ENCODE assay signal across 24 cellular contexts in the genomic region with DNA sequence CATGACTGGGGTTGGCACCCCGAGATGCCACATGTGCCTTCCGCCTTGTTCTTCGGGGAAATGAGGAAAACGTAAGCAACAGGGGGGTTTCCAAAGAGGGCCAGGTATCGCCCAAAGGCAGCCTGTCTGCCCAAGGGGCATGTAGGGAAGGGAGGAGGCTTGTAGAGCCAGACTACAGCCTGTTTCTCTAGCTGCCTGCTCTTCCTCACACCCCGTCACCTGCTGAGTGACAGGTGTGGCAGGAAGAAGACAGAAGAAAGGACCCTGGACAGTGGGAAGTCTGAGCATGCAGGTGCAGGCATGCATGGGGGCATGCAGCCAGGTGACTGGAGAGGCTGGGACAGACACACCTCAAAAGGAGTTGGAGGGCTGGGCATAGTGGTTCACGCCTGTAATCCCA. TPM values are rescaled to one million over a fixed set of nuclear protein-coding genes. Genes with fewer than 3 reads are reported as not detected.
DNase-seq lines count a peak whose midpoint lies in the region; ATAC-seq, FAIRE-seq and TF ChIP-seq lines count a peak whose summit lies in the region.
"Had no signal": no experiment of that assay in that cellular context is flagged by ENCODE, and none has a peak within 500 bp of the region (broad histone marks: within the 10 kb centered on the region; RNA-seq: fewer than 3 reads in every experiment).

No MANE protein-coding gene starts in this region.

- no peak overlapping the region for H3K4me3 Mint-ChIP-seq in activated CD4-positive, alpha-beta T cell treated with anti-CD3 and anti-CD28 coated beads, Interleukin-2, amount 10 ng/mL, durations not matched to agents 24 days and 14 days
- H3K4me3 Mint-ChIP-seq in stimulated activated memory B cell treated with anti-CD40 and anti-IgM and Interleukin-4, amounts not matched to agents 10 μg/mL and 1 μg/mL and 100 μg/mL, for 72 hours: no peak overlapping the region
- H3K4me3 Mint-ChIP-seq: activated naive CD8-positive, alpha-beta T cell treated with anti-CD3 and anti-CD28 coated beads, Interleukin-2, amount 10 ng/mL, durations not matched to agents 7 days and 5 days; brain; GM23338; neural crest cell had no signal

- TF ChIP-seq RAD21 in GM12878 (IDR thresholded peaks at IDR 0.05; ENCODE audit: insufficient read depth, low read depth, low read length): no peak

- H2AFZ ChIP-seq in MM.1S (ENCODE audit: low read length): peak overlapping the region; percentile 64
- H2AFZ ChIP-seq in GM12878 (ENCODE audit: control insufficient read depth, low read depth, low read length): peak overlapping the region; percentile 85
- H2AFZ ChIP-seq: GM23338 had no signal

- 43% methylated on average over 7 of the region's 7 CpGs for WGBS in GM12878 (ENCODE audit: insufficient coverage, insufficient replicate concordance, low lambda C conversion rate, missing lambda C conversion rate)

- TF ChIP-seq POLR2A in GM12878 (IDR thresholded peaks at IDR 0.05; ENCODE audit: low read depth, low read length): no peak

- peaks cover 22% of the 10 kb centered on the region for H3K4me1 ChIP-seq in MM.1S (ENCODE audit: low read length)
- H3K4me1 ChIP-seq in GM12878 (ENCODE audit: control insufficient read depth, insufficient read depth, low read length): peaks cover 9% of the 10 kb centered on the region
- H3K4me1 ChIP-seq: spleen had no signal

- no peak for DNase-seq in activated CD4-positive, alpha-beta T cell treated with anti-CD3 and anti-CD28 coated beads, Interleukin-2, amount 10 ng/mL, durations not matched to agents 24 days and 14 days
- no peak for DNase-seq in activated CD4-positive, alpha-beta T cell treated with anti-CD3 and anti-CD28 coated beads for 4 hours
- peak; percentile 37 for DNase-seq in MM.1S
- DNase-seq in GM12878 (ENCODE audit: low read depth, low spot score): no peak
- no peak for DNase-seq in KBM-7
- no peak for DNase-seq in dorsolateral prefrontal cortex
- DNase-seq: activated CD4-positive, alpha-beta T cell treated with anti-CD3 and anti-CD28 coated beads for 1 hour; activated CD8-positive, alpha-beta memory T cell treated with anti-CD3 and anti-CD28 coated beads, Interleukin-2, amount 50 U/mL, for 48 hours; activated naive CD8-positive, alpha-beta T cell treated with anti-CD3 and anti-CD28 coated beads, Interleukin-2, amount 10 ng/mL, durations not matched to agents 7 days and 5 days; cortex of kidney; KG1; NCI-H1048; spleen; stimulated activated CD8-positive, alpha-beta memory T cell treated with anti-CD3 and anti-CD28 coated beads, Interleukin-4, amount 100 ng/mL, for 48 hours had no signal

- H3K79me2 ChIP-seq in MM.1S (ENCODE audit: low read length) (no peaks in the 10 kb centered on the region), GM12878 (ENCODE audit: control insufficient read depth, insufficient read depth, low read length) (no peaks in the 10 kb centered on the region)

- peak overlapping the region; percentile 73 for H3K27ac Mint-ChIP-seq in activated CD4-positive, alpha-beta T cell treated with anti-CD3 and anti-CD28 coated beads, Interleukin-2, amount 10 ng/mL, durations not matched to agents 24 days and 14 days
- peak overlapping the region; percentile 50 for H3K27ac Mint-ChIP-seq in stimulated activated memory B cell treated with anti-CD40 and anti-IgM and Interleukin-4, amounts not matched to agents 10 μg/mL and 1 μg/mL and 100 μg/mL, for 72 hours
- H3K27ac Mint-ChIP-seq: activated naive CD8-positive, alpha-beta T cell treated with anti-CD3 and anti-CD28 coated beads, Interleukin-2, amount 10 ng/mL, durations not matched to agents 7 days and 5 days; GM23338 had no signal

- BruUV-seq in GM12878 (replicated peaks; lab: Mats Ljungman, UMichigan): no TSS peak

- H3K9me3 ChIP-seq in MM.1S (replicated peaks; ENCODE audit: insufficient read depth, low read length): no peaks in the 10 kb centered on the region
- no peaks in the 10 kb centered on the region for H3K9me3 ChIP-seq in GM12878 (replicated peaks; ENCODE audit: control insufficient read depth, insufficient read depth, low read length)
- H3K9me3 ChIP-seq: spleen had no signal

- RAD21 ChIA-PET in GM12878 (lab: Charles Lee; ENCODE audit: unreplicated experiment): no interaction called here

- peaks cover 23% of the 10 kb centered on the region for H3F3A ChIP-seq in MM.1S (ENCODE audit: insufficient read depth, low read length)

- SMC1A ChIA-PET in GM12878 (lab: Charles Lee; ENCODE audit: uncharacterized antibody, unreplicated experiment): no interaction called here

- FAIRE-seq in GM12878 (lab: Jason Lieb, UNC): peak; percentile 38
- FAIRE-seq: RCC 7860 had no signal

- H3K4me1 Mint-ChIP-seq in activated CD4-positive, alpha-beta T cell treated with anti-CD3 and anti-CD28 coated beads, Interleukin-2, amount 10 ng/mL, durations not matched to agents 24 days and 14 days: peaks cover 31% of the 10 kb centered on the region
- H3K4me1 Mint-ChIP-seq in stimulated activated memory B cell treated with anti-CD40 and anti-IgM and Interleukin-4, amounts not matched to agents 10 μg/mL and 1 μg/mL and 100 μg/mL, for 72 hours: peaks cover 14% of the 10 kb centered on the region
- H3K4me1 Mint-ChIP-seq: brain, neural crest cell had no signal

- H3K4me2 ChIP-seq in MM.1S (ENCODE audit: low read depth, low read length): peak overlapping the region; percentile 93
- H3K4me2 ChIP-seq in GM12878 (ENCODE audit: control insufficient read depth, insufficient read depth): peak overlapping the region; percentile 63
- H3K4me2 ChIP-seq: GM23338 had no signal

- no peaks in the 10 kb centered on the region for H3K36me3 Mint-ChIP-seq in activated CD4-positive, alpha-beta T cell treated with anti-CD3 and anti-CD28 coated beads, Interleukin-2, amount 10 ng/mL, durations not matched to agents 24 days and 14 days (ENCODE audit: low read depth)
- no peaks in the 10 kb centered on the region for H3K36me3 Mint-ChIP-seq in stimulated activated memory B cell treated with anti-CD40 and anti-IgM and Interleukin-4, amounts not matched to agents 10 μg/mL and 1 μg/mL and 100 μg/mL, for 72 hours
- H3K36me3 Mint-ChIP-seq: brain had no signal

- no peaks in the 10 kb centered on the region for H3K27me3 Mint-ChIP-seq in activated CD4-positive, alpha-beta T cell treated with anti-CD3 and anti-CD28 coated beads, Interleukin-2, amount 10 ng/mL, durations not matched to agents 24 days and 14 days
- H3K27me3 Mint-ChIP-seq in stimulated activated memory B cell treated with anti-CD40 and anti-IgM and Interleukin-4, amounts not matched to agents 10 μg/mL and 1 μg/mL and 100 μg/mL, for 72 hours: no peaks in the 10 kb centered on the region

- no peaks in the 10 kb centered on the region for H3K9me3 Mint-ChIP-seq in activated CD4-positive, alpha-beta T cell treated with anti-CD3 and anti-CD28 coated beads, Interleukin-2, amount 10 ng/mL, durations not matched to agents 24 days and 14 days
- H3K9me3 Mint-ChIP-seq in stimulated activated memory B cell treated with anti-CD40 and anti-IgM and Interleukin-4, amounts not matched to agents 10 μg/mL and 1 μg/mL and 100 μg/mL, for 72 hours: peaks cover 3% of the 10 kb centered on the region
- H3K9me3 Mint-ChIP-seq: GM23338 had no signal

- peak; percentile 50 for ATAC-seq in GM12878
- no peak for ATAC-seq in stimulated activated memory B cell treated with anti-CD40 and anti-IgM and Interleukin-4, amounts not matched to agents 10 μg/mL and 1 μg/mL and 100 μg/mL, for 72 hours
- ATAC-seq in HG02763 (IDR thresholded peaks at IDR 0.05; ENCODE audit: unreplicated experiment): no peak
- ATAC-seq: GM23338 had no signal

- H3K4me3 ChIP-seq in MM.1S (ENCODE audit: low read length) (peak overlapping the region; percentile 34), GM12878 (no peak overlapping the region), dorsolateral prefrontal cortex (no peak overlapping the region)
- H3K4me3 ChIP-seq: GM23338, spleen had no signal

- no peaks in the 10 kb centered on the region for H4K20me1 ChIP-seq in MM.1S (ENCODE audit: insufficient read depth, low read length)
- no peaks in the 10 kb centered on the region for H4K20me1 ChIP-seq in GM12878 (ENCODE audit: control insufficient read depth, insufficient read depth)

- H3K36me3 ChIP-seq in MM.1S (replicated peaks; ENCODE audit: insufficient read depth, low read length): no peaks in the 10 kb centered on the region
- H3K36me3 ChIP-seq in GM12878 (ENCODE audit: control insufficient read depth in 2 of 2, insufficient read depth in 2 of 2, low read length in 1 of 2): no peaks in the 10 kb centered on the region
- H3K36me3 ChIP-seq: spleen had no signal

- intact Hi-C loops in activated CD4-positive, alpha-beta T cell treated with anti-CD3 and anti-CD28 coated beads, Interleukin-2, amount 10 ng/mL, durations not matched to agents 24 days and 14 days (cut with micrococcal nuclease): no loop called here
- intact Hi-C loops in GM12878 (cut with micrococcal nuclease; ENCODE audit: unreplicated experiment): no loop called here
- intact Hi-C loops in dorsolateral prefrontal cortex (cut with DNase I): no loop called here

- POLR2A ChIA-PET in GM12878 (lab: Charles Lee): no interaction called here

- peak overlapping the region; percentile 55; the same call in 1 of the 2 replicates for H3K9ac ChIP-seq in MM.1S (ENCODE audit: low read length)
- peak overlapping the region; percentile 10; the same call in 1 of the 2 replicates for H3K9ac ChIP-seq in GM12878 (ENCODE audit: control insufficient read depth, insufficient read depth, low read length)

- H3K27me3 ChIP-seq in MM.1S (replicated peaks; ENCODE audit: insufficient read depth, low read length) (no peaks in the 10 kb centered on the region), GM12878 (replicated peaks in 1 of 2; ENCODE audit: control insufficient read depth in 2 of 2, insufficient read depth in 2 of 2, low read length in 1 of 2) (no peaks in the 10 kb centered on the region), dorsolateral prefrontal cortex (no peaks in the 10 kb centered on the region)
- H3K27me3 ChIP-seq: spleen had no signal

- CTCF ChIA-PET in GM12878 (lab: Yijun Ruan, JAX): interaction anchor here (1.6 to 2.0 kb wide), 2 partner anchors 18 to 22 kb away, joined by 3 to 6 read pairs; no protein-coding TSS in a partner anchor

- in situ Hi-C loops in GM12878 (cut with MboI) (no loop called here), KBM-7 (cut with MboI; ENCODE audit: low pct_unique_long_range_greater_than_20kb, low sequenced_read_pairs) (no loop called here)

- no peak for TF ChIP-seq EP300 in GM12878 (IDR thresholded peaks at IDR 0.05; ENCODE audit: borderline replicate concordance in 1 of 2, control insufficient read depth in 1 of 2, low read depth in 2 of 2, low read length in 2 of 2)

- no peak for TF ChIP-seq CTCF in MM.1S (IDR thresholded peaks at IDR 0.05; ENCODE audit: low read length)
- no peak for TF ChIP-seq CTCF in GM12878 (IDR thresholded peaks at IDR 0.05 in 2 of 3, conservative IDR thresholded peaks at IDR 0.05 in 1 of 3; ENCODE audit: control insufficient read depth in 2 of 3, extremely low read depth in 1 of 3, insufficient read depth in 1 of 3, low read depth in 3 of 3, low read length in 3 of 3)
- TF ChIP-seq CTCF in dorsolateral prefrontal cortex (IDR thresholded peaks at IDR 0.05 in 54 of 56, conservative IDR thresholded peaks at IDR 0.05 in 2 of 56; ENCODE audit: low read depth in 1 of 56, partially characterized antibody in 56 of 56): no peak

- H3K27ac ChIP-seq in MM.1S (ENCODE audit: low read length): peak overlapping the region; percentile 94
- H3K27ac ChIP-seq in GM12878 (ENCODE audit: control insufficient read depth, insufficient read depth): peak overlapping the region; percentile 34; the same call in 1 of the 2 replicates
- H3K27ac ChIP-seq in dorsolateral prefrontal cortex: no peak overlapping the region
- H3K27ac ChIP-seq: C4-2B, spleen had no signal

- no peaks in the 10 kb centered on the region for H3K9me2 ChIP-seq in MM.1S (replicated peaks; ENCODE audit: insufficient read depth, low read length)

RNA-seq across cellular contexts. Expression of gene PLA2G4E, which starts 9.8 kb away (rescaled TPM):
- total RNA-seq in activated CD4-positive, alpha-beta T cell treated with anti-CD3 and anti-CD28 coated beads, Interleukin-2, amount 10 ng/mL, durations not matched to agents 24 days and 14 days: not detected in 2 replicates
- 0.07 and 0.46 TPM in 2 replicates for total RNA-seq in GM12878 (2013; cell fraction: nucleolus; rRNA removed)
- 0.06 TPM in 1 of 2 replicates, not detected in the other for total RNA-seq in GM12878 (2014; rRNA removed)
- total RNA-seq in GM12878 (2014; rRNA removed; fragmentation: Illumina TruSeq; extraction: Trizol): 0.05 TPM in 1 of 2 replicates, not detected in the other
- 0.05 and 0.11 TPM in 2 replicates for total RNA-seq in GM12878 (2021)
- polyA plus RNA-seq in GM12878 (2011; ENCODE audit: low read depth): not detected
- 0.07 TPM in 2 replicates for polyA plus RNA-seq in GM12878 (2011; rRNA removed)
- polyA plus RNA-seq in GM12878 (2011; cell fraction: cytosol; rRNA removed): 0.07 and 0.10 TPM in 2 replicates
- polyA plus RNA-seq in GM12878 (2011; cell fraction: nucleus; rRNA removed): 0.21 and 0.28 TPM in 2 replicates
- polyA plus RNA-seq in GM12878 (2012): 0.06 TPM in 1 of 2 replicates, not detected in the other
- 0.06 TPM in 1 of 2 replicates, not detected in the other for polyA plus RNA-seq in GM12878 (2014; fragmentation: Illumina TruSeq; extraction: Trizol)
- polyA plus RNA-seq in GM12878 (2014; fragmentation: Nextera tagmentation; extraction: Ambion mirVana): not detected
- 0.15 and 0.32 TPM in 2 replicates for polyA plus RNA-seq in GM12878 (2014; rRNA removed)
- polyA plus RNA-seq in GM12878 (2016; fragmentation: Nextera tagmentation; extraction: Ambion mirVana): not detected
- 0.10 and 0.37 TPM in 2 replicates for polyA minus RNA-seq in GM12878 (2011; rRNA and poly(A)+ RNA removed)
- not detected in 2 replicates for polyA minus RNA-seq in GM12878 (2011; cell fraction: cytosol; rRNA and poly(A)+ RNA removed)
- not detected in 2 replicates for polyA minus RNA-seq in GM12878 (2011; cell fraction: nucleus; rRNA and poly(A)+ RNA removed)
- total RNA-seq in dorsolateral prefrontal cortex: under 1 TPM in 61 of 120 experiments, not detected in 59; 0.07 to 0.44 (median 0.19) TPM
- total RNA-seq: A673; activated naive CD8-positive, alpha-beta T cell treated with anti-CD3 and anti-CD28 coated beads, Interleukin-2, amount 10 ng/mL, durations not matched to agents 7 days and 5 days; GM23338; mononuclear cell; neural crest cell; pulmonary artery endothelial cell; spleen had no signal
- polyA plus RNA-seq: GM23338, spleen had no signal

RNA-seq across cellular contexts. Expression of gene EHD4, which starts 38.7 kb away (rescaled TPM):
- total RNA-seq in activated CD4-positive, alpha-beta T cell treated with anti-CD3 and anti-CD28 coated beads, Interleukin-2, amount 10 ng/mL, durations not matched to agents 24 days and 14 days: 28.4 and 28.9 TPM in 2 replicates
- total RNA-seq in GM12878 (2013; cell fraction: nucleolus; rRNA removed): 41.9 and 43.4 TPM in 2 replicates
- total RNA-seq in GM12878 (2014; rRNA removed) (48.2 and 49.6 TPM in 2 replicates), GM12878 (2014; rRNA removed; fragmentation: Illumina TruSeq; extraction: Trizol) (24.3 and 26.0 TPM in 2 replicates), GM12878 (2021) (52.1 and 53.2 TPM in 2 replicates), dorsolateral prefrontal cortex (10 to 100 TPM in 1 of 120 experiments, 1 to 10 TPM in 119; 3.6 to 11.6 (median 6.1) TPM)
- polyA plus RNA-seq in GM12878 (2011; ENCODE audit: low read depth): 15.6 TPM
- polyA plus RNA-seq in GM12878 (2011; rRNA removed) (25.6 and 42.2 TPM in 2 replicates), GM12878 (2014; fragmentation: Illumina TruSeq; extraction: Trizol) (18.9 and 29.3 TPM in 2 replicates), GM12878 (2014; fragmentation: Nextera tagmentation; extraction: Ambion mirVana) (1 to 10 TPM; 4.2 to 8.6 TPM), GM12878 (2014; rRNA removed) (47.3 and 50.1 TPM in 2 replicates), GM12878 (2016; fragmentation: Nextera tagmentation; extraction: Ambion mirVana) (10 to 100 TPM; 60.7 to 62.9 TPM)
- polyA plus RNA-seq in GM12878 (2011; cell fraction: cytosol; rRNA removed): 45.7 and 57.3 TPM in 2 replicates
- 28.0 and 35.6 TPM in 2 replicates for polyA plus RNA-seq in GM12878 (2011; cell fraction: nucleus; rRNA removed)
- 26.7 and 28.7 TPM in 2 replicates for polyA plus RNA-seq in GM12878 (2012)
- polyA minus RNA-seq in GM12878 (2011; rRNA and poly(A)+ RNA removed): 50.8 and 76.6 TPM in 2 replicates
- polyA minus RNA-seq in GM12878 (2011; cell fraction: cytosol; rRNA and poly(A)+ RNA removed): 28.7 and 30.8 TPM in 2 replicates
- 36.1 and 67.5 TPM in 2 replicates for polyA minus RNA-seq in GM12878 (2011; cell fraction: nucleus; rRNA and poly(A)+ RNA removed)

Comparison
In these comparisons a context has a peak if more than half of its experiments do, and no peak if none do; other contexts are left out.
1. H3K27ac ChIP-seq: peak in MM.1S (single experiment) and GM12878 (single experiment); none in dorsolateral prefrontal cortex (0 of 59).